In the genomic region with DNA sequence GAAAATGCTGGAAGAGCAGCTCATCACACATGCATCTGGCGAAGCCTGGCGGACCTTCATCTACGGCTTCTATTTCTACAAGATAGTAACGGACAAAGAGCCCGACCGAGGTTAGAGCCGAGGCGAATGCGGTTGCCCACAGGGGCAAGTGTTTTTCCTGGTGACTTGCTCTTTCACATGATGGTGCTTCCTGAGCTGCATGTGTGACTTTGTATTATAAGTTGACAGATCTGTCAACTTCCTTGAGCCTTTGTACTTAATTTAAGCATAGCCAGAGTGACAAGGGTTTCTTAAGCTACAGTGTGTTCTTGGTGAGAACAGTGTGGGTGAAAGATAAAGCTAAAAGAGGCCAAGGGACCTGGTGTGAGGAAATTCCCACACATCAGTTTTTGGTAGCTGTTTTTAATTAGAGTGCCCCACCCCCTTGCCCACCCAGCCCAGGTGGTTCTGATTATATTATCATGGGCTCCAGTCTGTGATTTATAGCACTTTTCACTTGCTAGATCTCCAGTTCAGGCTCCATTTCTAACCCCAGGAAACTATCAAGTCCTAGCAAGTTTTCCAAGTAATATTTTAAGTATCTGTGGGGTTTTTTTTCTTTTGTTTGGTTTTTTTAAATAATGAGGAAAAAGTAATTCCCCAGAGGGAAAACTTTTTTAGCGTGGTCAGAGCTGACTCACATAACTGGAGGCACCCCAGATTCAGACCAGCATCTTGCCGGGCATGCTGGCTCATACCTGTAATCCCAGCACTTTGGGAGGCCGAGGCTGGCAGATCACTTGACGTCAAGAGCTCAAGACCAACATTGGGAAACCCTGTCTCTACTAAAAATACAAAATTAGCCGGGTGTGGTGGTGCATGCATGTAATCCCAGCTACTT, we compare ENCODE assay signal across 24 cellular contexts.
DNase-seq lines count a peak whose midpoint lies in the region; ATAC-seq, FAIRE-seq and TF ChIP-seq lines count a peak whose summit lies in the region.
"Had no signal": no experiment of that assay in that cellular context is flagged by ENCODE, and none has a peak within 500 bp of the region (broad histone marks: within the 10 kb centered on the region; RNA-seq: fewer than 3 reads in every experiment).

No MANE protein-coding gene starts in this region.

- no peaks in the 10 kb centered on the region for H3K79me2 ChIP-seq in keratinocyte (ENCODE audit: control insufficient read depth, insufficient read depth, low read length)
- H3K79me2 ChIP-seq in trophoblast cell (ENCODE audit: control insufficient read depth, insufficient read depth, low read length, poor library complexity): no peaks in the 10 kb centered on the region

- no peak for TF ChIP-seq CTCF in AG09309 (IDR thresholded peaks at IDR 0.05; ENCODE audit: control insufficient read depth, insufficient read depth, low read depth, low read length, missing control alignments)
- no peak for TF ChIP-seq CTCF in keratinocyte (optimal IDR thresholded peaks at IDR 0.05 in 1 of 3, IDR thresholded peaks at IDR 0.05 in 1 of 3, conservative IDR thresholded peaks at IDR 0.05 in 1 of 3; ENCODE audit: extremely low read depth in 1 of 3, insufficient read depth in 2 of 3, low read length in 3 of 3)

- dilution Hi-C loops in keratinocyte (cut with MboI; ENCODE audit: extremely low pct_ligation_motif_present, low sequenced_read_pairs): no loop called here

- H2AK5ac ChIP-seq in trophoblast cell (ENCODE audit: low read length): no peak overlapping the region

- H2AFZ ChIP-seq in keratinocyte (ENCODE audit: control insufficient read depth, low read length) (no peak overlapping the region), trophoblast cell (ENCODE audit: insufficient read depth, low read length, poor library complexity) (no peak overlapping the region)

- H3K9me3 ChIP-seq in adipocyte (ENCODE audit: control insufficient read depth, low read length): no peaks in the 10 kb centered on the region
- H3K9me3 ChIP-seq in keratinocyte (ENCODE audit: control insufficient read depth, low read depth, low read length): no peaks in the 10 kb centered on the region
- no peaks in the 10 kb centered on the region for H3K9me3 ChIP-seq in trophoblast cell (ENCODE audit: insufficient read depth, low read depth, low read length)
- H3K9me3 ChIP-seq: gastrocnemius medialis, ovary, right lobe of liver, tibial nerve had no signal

- ATAC-seq in GM21576 (IDR thresholded peaks at IDR 0.05; ENCODE audit: unreplicated experiment) (no peak), HG03460 (IDR thresholded peaks at IDR 0.05; ENCODE audit: unreplicated experiment) (no peak)
- ATAC-seq: gastrocnemius medialis, left ventricle myocardium superior, right lobe of liver had no signal

- H3K36me3 ChIP-seq in adipocyte (ENCODE audit: control insufficient read depth, insufficient read depth, low read length, severe bottlenecking) (peaks cover 38% of the 10 kb centered on the region), keratinocyte (ENCODE audit: control insufficient read depth in 2 of 2, extremely low read depth in 1 of 2, insufficient read depth in 2 of 2, low read length in 2 of 2) (peaks cover 2 to 8% of the 10 kb centered on the region in 2 experiments), trophoblast cell (ENCODE audit: control insufficient read depth in 1 of 2, insufficient read depth in 2 of 2, low read length in 2 of 2) (peaks cover 14 to 18% of the 10 kb centered on the region in 2 experiments)
- H3K36me3 ChIP-seq: ovary had no signal

- no peak overlapping the region for H2BK5ac ChIP-seq in trophoblast cell (ENCODE audit: low read depth, low read length, poor library complexity)

- H3K4ac ChIP-seq in trophoblast cell (ENCODE audit: low read depth, low read length): no peak overlapping the region

- no peak overlapping the region for H3K23ac ChIP-seq in trophoblast cell (ENCODE audit: low read length)

- peak overlapping the region; percentile 76 for H3K27ac ChIP-seq in keratinocyte (ENCODE audit: control insufficient read depth, insufficient read depth, low read length)
- no peak overlapping the region for H3K27ac ChIP-seq in trophoblast cell (ENCODE audit: low read depth, low read length)
- H3K27ac ChIP-seq: gastrocnemius medialis, ovary, right lobe of liver, tibial nerve had no signal

- H3K79me1 ChIP-seq in trophoblast cell (ENCODE audit: low read length): no peaks in the 10 kb centered on the region

- H3K4me1 ChIP-seq in adipocyte (ENCODE audit: control insufficient read depth, insufficient read depth, low read length): peaks cover 11% of the 10 kb centered on the region
- H3K4me1 ChIP-seq in keratinocyte (ENCODE audit: control insufficient read depth, extremely low read depth, insufficient read depth, low read length): peaks cover 24% of the 10 kb centered on the region
- no peaks in the 10 kb centered on the region for H3K4me1 ChIP-seq in trophoblast cell (ENCODE audit: control insufficient read depth in 1 of 2, insufficient read depth in 2 of 2, low read length in 2 of 2)
- H3K4me1 ChIP-seq: gastrocnemius medialis, right lobe of liver, tibial nerve had no signal

- H4K20me1 ChIP-seq in keratinocyte (ENCODE audit: control insufficient read depth, extremely low read depth, insufficient read depth, low read length): no peaks in the 10 kb centered on the region

- H3K4me3 ChIP-seq in AG09309 (ENCODE audit: control insufficient read depth, low read depth, low read length): no peak overlapping the region
- no peak overlapping the region for H3K4me3 ChIP-seq in adipocyte (ENCODE audit: low read length)
- H3K4me3 ChIP-seq in keratinocyte (ENCODE audit: control insufficient read depth in 2 of 3, extremely low read depth in 1 of 3, insufficient read depth in 2 of 3, low read depth in 1 of 3, low read length in 3 of 3): no peak overlapping the region
- no peak overlapping the region for H3K4me3 ChIP-seq in trophoblast cell (ENCODE audit: low read depth, low read length)
- H3K4me3 ChIP-seq: gastrocnemius medialis, ovary, right lobe of liver, tibial nerve had no signal

- H3K27me3 ChIP-seq in adipocyte (replicated peaks; ENCODE audit: control insufficient read depth, insufficient read depth, low read length): no peaks in the 10 kb centered on the region
- no peaks in the 10 kb centered on the region for H3K27me3 ChIP-seq in keratinocyte (ENCODE audit: control insufficient read depth, extremely low read depth, insufficient read depth, low read length)
- H3K27me3 ChIP-seq in trophoblast cell (ENCODE audit: insufficient read depth, low read length): no peaks in the 10 kb centered on the region
- H3K27me3 ChIP-seq: gastrocnemius medialis, ovary, right lobe of liver, tibial nerve had no signal

- no CpG with 5 or more reads among the region's 14 CpGs for WGBS in trophoblast cell (ENCODE audit: extremely low coverage, insufficient coverage, insufficient read length)

- no peak overlapping the region for H4K8ac ChIP-seq in trophoblast cell (ENCODE audit: low read depth, low read length)

- peak; percentile 76 for DNase-seq in AG09309 (ENCODE audit: low read depth)
- peak; percentile 46 for DNase-seq in HPDE6-E6E7 (ENCODE audit: extremely low spot score)
- DNase-seq in adipocyte (ENCODE audit: low read depth): peak; percentile 46
- DNase-seq in keratinocyte (ENCODE audit: low read depth, low spot score): no peak
- DNase-seq in stimulated activated naive CD4-positive, alpha-beta T cell treated with Interleukin-2 at 50 U/mL for 16 hours (lab: John Stamatoyannopoulos, UW): no peak
- no peak for DNase-seq in trophoblast cell
- DNase-seq: activated CD4-positive, alpha-beta T cell treated with anti-CD3 and anti-CD28 coated beads for 48 hours; activated naive CD4-positive, alpha-beta T cell treated with Interleukin-2 at 50 U/mL for 16 hours; anterior cingulate cortex; COR-L47; effector CD4-positive, alpha-beta T cell; gastrocnemius medialis; left ventricle myocardium superior; NCI-H1436; NCI-H2171; NCI-H82; ovary; right lobe of liver; stimulated activated naive CD4-positive, alpha-beta T cell had no signal

- H3K18ac ChIP-seq in trophoblast cell (ENCODE audit: low read length): no peak overlapping the region

- no peak overlapping the region for H4K12ac ChIP-seq in trophoblast cell (ENCODE audit: low read depth, low read length)

- no peak overlapping the region for H2BK12ac ChIP-seq in trophoblast cell (ENCODE audit: low read length)

- H3K9ac ChIP-seq in adipocyte (ENCODE audit: low read length) (peak overlapping the region; percentile 23), keratinocyte (ENCODE audit: control insufficient read depth, extremely low read depth, insufficient read depth, low read length) (peak overlapping the region; percentile 34), trophoblast cell (ENCODE audit: low read length) (no peak overlapping the region)

- no peak overlapping the region for H2BK120ac ChIP-seq in trophoblast cell (ENCODE audit: insufficient read depth, low read length, poor library complexity)

- H3K4me2 ChIP-seq in keratinocyte (ENCODE audit: control insufficient read depth, extremely low read depth, insufficient read depth, low read depth, low read length) (peak overlapping the region; percentile 56), trophoblast cell (ENCODE audit: low read length) (no peak overlapping the region)

- no peak overlapping the region for H4K91ac ChIP-seq in trophoblast cell (ENCODE audit: low read depth, low read length)

- no peaks in the 10 kb centered on the region for H3K9me1 ChIP-seq in keratinocyte (ENCODE audit: control insufficient read depth, extremely low read depth, insufficient read depth, low read length)

- H3K14ac ChIP-seq in trophoblast cell (ENCODE audit: low read length): no peak overlapping the region

- FAIRE-seq in keratinocyte (lab: Jason Lieb, UNC): peak; percentile 44
- FAIRE-seq: GM19239, HTR-8/SVneo had no signal

Comparison
In these comparisons a context has a peak if more than half of its experiments do, and no peak if none do; other contexts are left out.
1. DNase-seq: peak in AG09309 (single experiment), HPDE6-E6E7 (single experiment) and adipocyte (single experiment); none in keratinocyte (single experiment), stimulated activated naive CD4-positive, alpha-beta T cell treated with Interleukin-2 at 50 U/mL for 16 hours (single experiment) and trophoblast cell (0 of 2).